ENCODE assay signal across 14 cellular contexts in genomic region chr2:101803128-101803527, GRCh38.
DNase-seq lines count a peak whose midpoint lies in the region; ATAC-seq and TF ChIP-seq lines count a peak whose summit lies in the region.
"Had no signal": no experiment of that assay in that cellular context is flagged by ENCODE, and none has a peak within 500 bp of the region (broad histone marks: within the 10 kb centered on the region; RNA-seq: fewer than 3 reads in every experiment).

No MANE protein-coding gene starts in this region.

- TF ChIP-seq POLR2A in thyroid gland (IDR thresholded peaks at IDR 0.05) = no peak

- H3K27me3 ChIP-seq in thyroid gland = no peaks in the 10 kb centered on the region
- H3K27me3 ChIP-seq: ascending aorta, left lung, ovary had no signal

- no peaks in the 10 kb centered on the region for H3K9me3 Mint-ChIP-seq in activated naive CD8-positive, alpha-beta T cell treated with anti-CD3 and anti-CD28 coated beads, Interleukin-2, amount 50 U/mL, for 24 hours
- H3K9me3 Mint-ChIP-seq in activated naive CD8-positive, alpha-beta T cell treated with anti-CD3 and anti-CD28 coated beads for 36 hours = peaks cover 3% of the 10 kb centered on the region
- H3K9me3 Mint-ChIP-seq in type B pancreatic cell = no peaks in the 10 kb centered on the region

- 92 to 100% methylated on average over 1 of the region's 1 CpG for WGBS in thyroid gland, 2 donors

- peaks cover 74% of the 10 kb centered on the region for H3K4me1 Mint-ChIP-seq in activated naive CD8-positive, alpha-beta T cell treated with anti-CD3 and anti-CD28 coated beads, Interleukin-2, amount 50 U/mL, for 24 hours
- H3K4me1 Mint-ChIP-seq in activated naive CD8-positive, alpha-beta T cell treated with anti-CD3 and anti-CD28 coated beads for 36 hours = peaks cover 57% of the 10 kb centered on the region
- H3K4me1 Mint-ChIP-seq in type B pancreatic cell (ENCODE audit: unreplicated experiment) = peaks cover 71% of the 10 kb centered on the region

- H3K27ac Mint-ChIP-seq in activated naive CD8-positive, alpha-beta T cell treated with anti-CD3 and anti-CD28 coated beads, Interleukin-2, amount 50 U/mL, for 24 hours = peak overlapping the region; percentile 14
- H3K27ac Mint-ChIP-seq in activated naive CD8-positive, alpha-beta T cell treated with anti-CD3 and anti-CD28 coated beads for 36 hours = no peak overlapping the region
- H3K27ac Mint-ChIP-seq in type B pancreatic cell = peak overlapping the region; percentile 69

- intact Hi-C loops in left colon (cut with DNase I, micrococcal nuclease) = no loop called here
- intact Hi-C loops in thyroid gland (cut with DNase I) = no loop called here

- peaks cover 4% of the 10 kb centered on the region for H3K36me3 Mint-ChIP-seq in activated naive CD8-positive, alpha-beta T cell treated with anti-CD3 and anti-CD28 coated beads, Interleukin-2, amount 50 U/mL, for 24 hours (ENCODE audit: low read depth)
- H3K36me3 Mint-ChIP-seq in activated naive CD8-positive, alpha-beta T cell treated with anti-CD3 and anti-CD28 coated beads for 36 hours = peaks cover 15% of the 10 kb centered on the region
- H3K36me3 Mint-ChIP-seq in type B pancreatic cell = peaks cover 3% of the 10 kb centered on the region

- TF ChIP-seq CTCF in type B pancreatic cell (conservative IDR thresholded peaks at IDR 0.05) (no peak), thyroid gland (IDR thresholded peaks at IDR 0.05) (no peak)

- H3K4me3 ChIP-seq in thyroid gland (replicated peaks in 1 of 3) = no peak overlapping the region
- H3K4me3 ChIP-seq: ascending aorta, left lung, ovary had no signal

- H3K36me3 ChIP-seq in thyroid gland = no peaks in the 10 kb centered on the region
- H3K36me3 ChIP-seq: ascending aorta, left lung, ovary had no signal

- no peak for ATAC-seq in activated naive CD8-positive, alpha-beta T cell treated with anti-CD3 and anti-CD28 coated beads, Interleukin-2, amount 50 U/mL, for 24 hours
- ATAC-seq in left colon = peak; percentile 64

- no peak for DNase-seq in activated naive CD8-positive, alpha-beta T cell treated with anti-CD3 and anti-CD28 coated beads, Interleukin-2, amount 50 U/mL, for 24 hours
- DNase-seq in activated naive CD8-positive, alpha-beta T cell treated with anti-CD3 and anti-CD28 coated beads for 36 hours = no peak
- DNase-seq in caudate nucleus (lab: John Stamatoyannopoulos, UW) = no peak
- no peak for DNase-seq in left colon
- no peak for DNase-seq in type B pancreatic cell (ENCODE audit: extremely low spot score, unreplicated experiment)
- no peak for DNase-seq in thyroid gland
- DNase-seq in NCI-H2171 (lab: John Stamatoyannopoulos, UW) = no peak
- DNase-seq in RKO (ENCODE audit: low spot score) = no peak
- DNase-seq: erythroblast, left lung, NCI-H2029, OCI-M1, ovary had no signal

- H3K27ac ChIP-seq in caudate nucleus (ENCODE audit: low read depth, low read length) = peak overlapping the region; percentile 2
- H3K27ac ChIP-seq in thyroid gland = no peak overlapping the region
- H3K27ac ChIP-seq: ascending aorta, left lung, ovary had no signal

- peaks cover 0 to 18% of the 10 kb centered on the region in 2 donors for H3K4me1 ChIP-seq in thyroid gland

- no peaks in the 10 kb centered on the region for H3K27me3 Mint-ChIP-seq in activated naive CD8-positive, alpha-beta T cell treated with anti-CD3 and anti-CD28 coated beads, Interleukin-2, amount 50 U/mL, for 24 hours
- no peaks in the 10 kb centered on the region for H3K27me3 Mint-ChIP-seq in activated naive CD8-positive, alpha-beta T cell treated with anti-CD3 and anti-CD28 coated beads for 36 hours
- H3K27me3 Mint-ChIP-seq in type B pancreatic cell = no peaks in the 10 kb centered on the region

- no peak overlapping the region for H3K4me3 Mint-ChIP-seq in activated naive CD8-positive, alpha-beta T cell treated with anti-CD3 and anti-CD28 coated beads, Interleukin-2, amount 50 U/mL, for 24 hours
- no peak overlapping the region for H3K4me3 Mint-ChIP-seq in activated naive CD8-positive, alpha-beta T cell treated with anti-CD3 and anti-CD28 coated beads for 36 hours
- H3K4me3 Mint-ChIP-seq in type B pancreatic cell = peak overlapping the region; percentile 24

- no peaks in the 10 kb centered on the region for H3K9me3 ChIP-seq in thyroid gland
- H3K9me3 ChIP-seq: ascending aorta, left lung, ovary had no signal
